ENCODE assay signal across 28 cellular contexts in genomic region chr1:227342075-227342829, GRCh38.
"Had no signal": no experiment of that assay in that cellular context is flagged by ENCODE, and none has a peak within 500 bp of the region (broad histone marks: within the 10 kb centered on the region; RNA-seq: fewer than 3 reads in every experiment).

No MANE protein-coding gene starts in this region.

- H3K27me3 ChIP-seq: left lung, neural progenitor cell, neutrophil, ovary, sigmoid colon, spleen, tibial nerve, uterus had no signal

- H3K4me2 ChIP-seq: neural progenitor cell had no signal

- H3K4me1 ChIP-seq: left lung, lower lobe of right lung, neural progenitor cell, spleen, uterus had no signal

- DNase-seq: hypothalamus; immature natural killer cell; kidney; left colon; left lung; lower lobe of right lung; mammary epithelial cell; mesendoderm; naive B cell; natural killer cell; nephron progenitor cell; occipital lobe; ovary; retina; right cardiac atrium; sigmoid colon; small intestine; spleen; stimulated activated CD4-positive, alpha-beta T cell treated with anti-CD3 and anti-CD28 coated beads, Interleukin-2, amount 100 ng/mL, for 48 hours; stimulated activated CD4-positive, alpha-beta T cell treated with anti-CD3 and anti-CD28 coated beads, Interleukin-4, amount 100 ng/mL, for 4 hours; stimulated activated CD8-positive, alpha-beta memory T cell treated with anti-CD3 and anti-CD28 coated beads, Interleukin-4, amount 100 ng/mL, for 48 hours; stimulated activated naive CD4-positive, alpha-beta T cell treated with Interleukin-2 at 50 U/mL for 16 hours; stimulated activated naive CD8-positive, alpha-beta T cell treated with anti-CD3 and anti-CD28 coated beads, Interleukin-15, amount 100 ng/mL, for 72 hours; substantia nigra; uterus had no signal

- H3K4me3 ChIP-seq: left lung, lower lobe of right lung, neural progenitor cell, ovary, sigmoid colon, spleen, tibial nerve, uterus had no signal

- H3K9ac ChIP-seq: neural progenitor cell had no signal

- H3K9me3 ChIP-seq: left lung, lower lobe of right lung, neutrophil, ovary, uterus had no signal

- H3K27ac ChIP-seq: left lung, lower lobe of right lung, neural progenitor cell, neutrophil, ovary, sigmoid colon, spleen, tibial nerve, uterus had no signal

- H3K36me3 ChIP-seq: left lung, lower lobe of right lung, neural progenitor cell, neutrophil, ovary, sigmoid colon, spleen, tibial nerve, uterus had no signal

- H2AFZ ChIP-seq: neural progenitor cell had no signal
